Comparison of ENCODE assay signal across 31 cellular contexts in genomic region chr1:152880316-152880715, GRCh38. TPM values are rescaled to one million over a fixed set of nuclear protein-coding genes. Genes with fewer than 3 reads are reported as not detected.
"Had no signal": no experiment of that assay in that cellular context is flagged by ENCODE, and none has a peak within 500 bp of the region (broad histone marks: within the 10 kb centered on the region; RNA-seq: fewer than 3 reads in every experiment).

No MANE protein-coding gene starts in this region.

- H3K4me1 ChIP-seq: left lung, stomach, transverse colon had no signal

- H3K4me3 ChIP-seq: left lung, lung, smooth muscle cell, stomach, transverse colon had no signal

- H3K9me3 Mint-ChIP-seq: activated naive CD8-positive, alpha-beta T cell treated with anti-CD3 and anti-CD28 coated beads, Interleukin-2, amount 50 U/mL, for 24 hours; activated T-cell treated with anti-CD3 and anti-CD28 coated beads, Interleukin-2, amount 50 U/mL, for 4 hours; brain; stimulated activated memory B cell treated with anti-CD40 and anti-IgM and Interleukin-4, amounts not matched to agents 10 μg/mL and 1 μg/mL and 100 μg/mL, for 72 hours had no signal

- DNase-seq: activated CD4-positive, alpha-beta T cell treated with anti-CD3 and anti-CD28 coated beads for 4 hours; activated CD4-positive, alpha-beta T cell treated with anti-CD3 and anti-CD28 coated beads, Interleukin-2, amount 50 U/mL, for 48 hours; activated CD4-positive, CD25-positive, alpha-beta regulatory T cell; activated CD8-positive, alpha-beta memory T cell treated with anti-CD3 and anti-CD28 coated beads, Interleukin-2, amount 50 U/mL, for 48 hours; activated effector memory CD4-positive, alpha-beta T cell treated with Interleukin-2 at 50 U/mL for 16 hours; activated naive CD4-positive, alpha-beta T cell treated with anti-CD3 and anti-CD28 coated beads, Interleukin-2, amount 50 U/mL, for 16 hours; activated naive CD8-positive, alpha-beta T cell treated with anti-CD3 and anti-CD28 coated beads, Interleukin-2, amount 50 U/mL, for 24 hours; activated T-cell treated with anti-CD3 and anti-CD28 coated beads, Interleukin-2, amount 50 U/mL, for 4 hours; anterior cingulate cortex; central memory CD4-positive, alpha-beta T cell; dermis blood vessel endothelial cell; effector CD8-positive, alpha-beta T cell; left lung; naive thymus-derived CD4-positive, alpha-beta T cell; occipital lobe; stimulated activated CD4-positive, alpha-beta T cell treated with anti-CD3 and anti-CD28 coated beads, Interleukin-15, amount 100 ng/mL, for 24 hours; stomach; T1000; transverse colon had no signal

- H3K4me2 ChIP-seq: smooth muscle cell had no signal

- H3K4me1 Mint-ChIP-seq: activated naive CD8-positive, alpha-beta T cell treated with anti-CD3 and anti-CD28 coated beads, Interleukin-2, amount 50 U/mL, for 24 hours; brain; neural crest cell had no signal

- H3K27ac Mint-ChIP-seq: activated naive CD8-positive, alpha-beta T cell treated with anti-CD3 and anti-CD28 coated beads, Interleukin-2, amount 50 U/mL, for 24 hours; brain; naive thymus-derived CD4-positive, alpha-beta T cell; stimulated activated memory B cell treated with anti-CD40 and anti-IgM and Interleukin-4, amounts not matched to agents 10 μg/mL and 1 μg/mL and 100 μg/mL, for 72 hours had no signal

- H3K9me3 ChIP-seq: left lung, stomach, transverse colon had no signal

- H3K27ac ChIP-seq: left lung, stomach, transverse colon had no signal

- H3K4me3 Mint-ChIP-seq: activated naive CD8-positive, alpha-beta T cell treated with anti-CD3 and anti-CD28 coated beads, Interleukin-2, amount 50 U/mL, for 24 hours; activated T-cell treated with anti-CD3 and anti-CD28 coated beads, Interleukin-2, amount 50 U/mL, for 4 hours; brain; naive thymus-derived CD4-positive, alpha-beta T cell; neural crest cell; stimulated activated memory B cell treated with anti-CD40 and anti-IgM and Interleukin-4, amounts not matched to agents 10 μg/mL and 1 μg/mL and 100 μg/mL, for 72 hours had no signal

- H3K27me3 ChIP-seq: left lung, stomach, transverse colon had no signal

- ATAC-seq: activated naive CD8-positive, alpha-beta T cell treated with anti-CD3 and anti-CD28 coated beads, Interleukin-2, amount 50 U/mL, for 24 hours; activated T-cell treated with anti-CD3 and anti-CD28 coated beads, Interleukin-2, amount 50 U/mL, for 4 hours; left lung; naive thymus-derived CD4-positive, alpha-beta T cell; sciatic nerve; stimulated activated memory B cell treated with anti-CD40 and anti-IgM and Interleukin-4, amounts not matched to agents 10 μg/mL and 1 μg/mL and 100 μg/mL, for 72 hours had no signal

- H3K36me3 ChIP-seq: left lung, stomach, transverse colon had no signal

- H3K36me3 Mint-ChIP-seq: brain; naive thymus-derived CD4-positive, alpha-beta T cell; stimulated activated memory B cell treated with anti-CD40 and anti-IgM and Interleukin-4, amounts not matched to agents 10 μg/mL and 1 μg/mL and 100 μg/mL, for 72 hours had no signal

RNA-seq across cellular contexts. Expression of gene SMCP, which starts 2.2 kb away (rescaled TPM):
- total RNA-seq: activated CD8-positive, alpha-beta memory T cell treated with anti-CD3 and anti-CD28 coated beads for 36 hours; activated T-cell treated with anti-CD3 and anti-CD28 coated beads, Interleukin-2, amount 50 U/mL, for 4 hours; dermis blood vessel endothelial cell; fibroblast of villous mesenchyme; glomerular endothelial cell; kidney epithelial cell; left lung; lung; naive thymus-derived CD4-positive, alpha-beta T cell; neural crest cell; occipital lobe; sciatic nerve; smooth muscle cell; stomach; T-helper 1 cell treated with Interleukin-12 subunit alpha and Interleukin-12 subunit beta and Interleukin-4 antibody, amounts not matched to agents 30 ng/mL and 1 ng/mL, for 36 hours; temporal lobe; transverse colon had no signal
- polyA plus RNA-seq: lung; naive thymus-derived CD4-positive, alpha-beta T cell; smooth muscle cell; stomach had no signal

RNA-seq across cellular contexts. Expression of gene LCE7A, which starts 20.5 kb away (rescaled TPM):
- total RNA-seq: activated CD8-positive, alpha-beta memory T cell treated with anti-CD3 and anti-CD28 coated beads for 36 hours; activated T-cell treated with anti-CD3 and anti-CD28 coated beads, Interleukin-2, amount 50 U/mL, for 4 hours; dermis blood vessel endothelial cell; fibroblast of villous mesenchyme; glomerular endothelial cell; kidney epithelial cell; left lung; lung; naive thymus-derived CD4-positive, alpha-beta T cell; neural crest cell; occipital lobe; sciatic nerve; smooth muscle cell; stomach; T-helper 1 cell treated with Interleukin-12 subunit alpha and Interleukin-12 subunit beta and Interleukin-4 antibody, amounts not matched to agents 30 ng/mL and 1 ng/mL, for 36 hours; temporal lobe; transverse colon had no signal
- polyA plus RNA-seq: lung; naive thymus-derived CD4-positive, alpha-beta T cell; smooth muscle cell; stomach had no signal

RNA-seq across cellular contexts. Expression of gene IVL, which starts 28.0 kb away (rescaled TPM):
- total RNA-seq: activated CD8-positive, alpha-beta memory T cell treated with anti-CD3 and anti-CD28 coated beads for 36 hours; activated T-cell treated with anti-CD3 and anti-CD28 coated beads, Interleukin-2, amount 50 U/mL, for 4 hours; dermis blood vessel endothelial cell; fibroblast of villous mesenchyme; glomerular endothelial cell; naive thymus-derived CD4-positive, alpha-beta T cell; neural crest cell; occipital lobe; sciatic nerve; stomach; T-helper 1 cell treated with Interleukin-12 subunit alpha and Interleukin-12 subunit beta and Interleukin-4 antibody, amounts not matched to agents 30 ng/mL and 1 ng/mL, for 36 hours; transverse colon had no signal
- polyA plus RNA-seq: naive thymus-derived CD4-positive, alpha-beta T cell had no signal

RNA-seq across cellular contexts. Expression of gene LCE6A, which starts 37.7 kb away (rescaled TPM):
- total RNA-seq: activated CD8-positive, alpha-beta memory T cell treated with anti-CD3 and anti-CD28 coated beads for 36 hours; activated T-cell treated with anti-CD3 and anti-CD28 coated beads, Interleukin-2, amount 50 U/mL, for 4 hours; dermis blood vessel endothelial cell; fibroblast of villous mesenchyme; glomerular endothelial cell; kidney epithelial cell; left lung; lung; naive thymus-derived CD4-positive, alpha-beta T cell; neural crest cell; occipital lobe; sciatic nerve; smooth muscle cell; stomach; T-helper 1 cell treated with Interleukin-12 subunit alpha and Interleukin-12 subunit beta and Interleukin-4 antibody, amounts not matched to agents 30 ng/mL and 1 ng/mL, for 36 hours; temporal lobe; transverse colon had no signal
- polyA plus RNA-seq: lung; naive thymus-derived CD4-positive, alpha-beta T cell; smooth muscle cell; stomach had no signal

RNA-seq across cellular contexts. Expression of gene LCE1A, which starts 53.0 kb away (rescaled TPM):
- total RNA-seq: activated CD8-positive, alpha-beta memory T cell treated with anti-CD3 and anti-CD28 coated beads for 36 hours; activated T-cell treated with anti-CD3 and anti-CD28 coated beads, Interleukin-2, amount 50 U/mL, for 4 hours; dermis blood vessel endothelial cell; fibroblast of villous mesenchyme; glomerular endothelial cell; kidney epithelial cell; left lung; lung; naive thymus-derived CD4-positive, alpha-beta T cell; neural crest cell; occipital lobe; sciatic nerve; smooth muscle cell; stomach; T-helper 1 cell treated with Interleukin-12 subunit alpha and Interleukin-12 subunit beta and Interleukin-4 antibody, amounts not matched to agents 30 ng/mL and 1 ng/mL, for 36 hours; temporal lobe; transverse colon had no signal
- polyA plus RNA-seq: lung; naive thymus-derived CD4-positive, alpha-beta T cell; smooth muscle cell; stomach had no signal
